In the genomic region with DNA sequence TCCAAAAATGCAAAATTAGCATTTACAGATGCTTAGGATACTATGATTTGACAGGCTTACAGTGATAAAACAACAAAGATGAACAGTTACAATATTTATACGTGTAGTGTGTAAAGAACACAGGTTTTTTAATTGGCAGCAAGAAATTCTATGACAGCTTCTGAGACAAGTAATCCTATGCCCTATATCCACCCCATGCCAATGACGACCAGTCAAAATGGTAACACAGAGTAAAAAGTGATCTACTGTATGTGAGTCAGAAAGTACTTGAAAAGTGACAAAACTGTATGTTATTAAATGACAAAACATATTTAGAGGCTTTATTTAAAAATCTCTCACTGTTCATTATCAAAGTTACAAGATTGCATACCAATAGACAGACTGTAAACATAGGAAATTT, we compare ENCODE assay signal across 18 cellular contexts.
DNase-seq lines count a peak whose midpoint lies in the region; ATAC-seq and TF ChIP-seq lines count a peak whose summit lies in the region.
"Had no signal": no experiment of that assay in that cellular context is flagged by ENCODE, and none has a peak within 500 bp of the region (broad histone marks: within the 10 kb centered on the region; RNA-seq: fewer than 3 reads in every experiment).

No MANE protein-coding gene starts in this region.

- H3K9me3 Mint-ChIP-seq in natural killer cell treated with Interleukin-12 subunit alpha and Interleukin-12 subunit beta and Interleukin-15 and Interleukin-18, amount 100 ng/mL, for 72 hours, result no peaks in the 10 kb centered on the region
- no peaks in the 10 kb centered on the region for H3K9me3 Mint-ChIP-seq in natural killer cell
- H3K9me3 Mint-ChIP-seq in activated T-helper 2 cell treated with anti-CD3 and anti-CD28 coated beads, Interferon-gamma antibody, Interleukin-2, Interleukin-4, amounts not matched to agents 10 μg/mL and 5 μg/mL and 100 μg/mL, durations not matched to agents 14 hours and 24 hours and 36 hours, result no peaks in the 10 kb centered on the region
- H3K9me3 Mint-ChIP-seq in stimulated activated naive CD8-positive, alpha-beta T cell treated with anti-CD3 and anti-CD28 coated beads, Interleukin-15, amount 100 ng/mL, for 72 hours, result no peaks in the 10 kb centered on the region
- H3K9me3 Mint-ChIP-seq: H9 had no signal

- H3K4me3 Mint-ChIP-seq in natural killer cell treated with Interleukin-12 subunit alpha and Interleukin-12 subunit beta and Interleukin-15 and Interleukin-18, amount 100 ng/mL, for 72 hours, result peak overlapping the region; percentile 76
- H3K4me3 Mint-ChIP-seq in natural killer cell, result no peak overlapping the region
- H3K4me3 Mint-ChIP-seq in activated T-helper 2 cell treated with anti-CD3 and anti-CD28 coated beads, Interferon-gamma antibody, Interleukin-2, Interleukin-4, amounts not matched to agents 10 μg/mL and 5 μg/mL and 100 μg/mL, durations not matched to agents 14 hours and 24 hours and 36 hours (ENCODE audit: low read depth), result peak overlapping the region; percentile 46
- H3K4me3 Mint-ChIP-seq in stimulated activated naive CD8-positive, alpha-beta T cell treated with anti-CD3 and anti-CD28 coated beads, Interleukin-15, amount 100 ng/mL, for 72 hours, result peak overlapping the region; percentile 68 to 71
- H3K4me3 Mint-ChIP-seq: H9 had no signal

- intact Hi-C loops in natural killer cell (cut with micrococcal nuclease), result no loop called here
- intact Hi-C loops in activated T-helper 2 cell treated with anti-CD3 and anti-CD28 coated beads, Interferon-gamma antibody, Interleukin-2, Interleukin-4, amounts not matched to agents 10 μg/mL and 5 μg/mL and 100 μg/mL, durations not matched to agents 14 hours and 24 hours and 36 hours (cut with micrococcal nuclease), result loop anchor here (1.0 to 10.0 kb wide), 11 partner anchors 21 to 701 kb away; no protein-coding TSS in a partner anchor

- TF ChIP-seq CTCF in natural killer cell (IDR thresholded peaks at IDR 0.05), result no peak

- H3K36me3 Mint-ChIP-seq in natural killer cell treated with Interleukin-12 subunit alpha and Interleukin-12 subunit beta and Interleukin-15 and Interleukin-18, amount 100 ng/mL, for 72 hours, result peaks cover 7% of the 10 kb centered on the region
- H3K36me3 Mint-ChIP-seq in natural killer cell, result no peaks in the 10 kb centered on the region
- peaks cover 37% of the 10 kb centered on the region for H3K36me3 Mint-ChIP-seq in activated T-helper 2 cell treated with anti-CD3 and anti-CD28 coated beads, Interferon-gamma antibody, Interleukin-2, Interleukin-4, amounts not matched to agents 10 μg/mL and 5 μg/mL and 100 μg/mL, durations not matched to agents 14 hours and 24 hours and 36 hours (ENCODE audit: low read depth)

- ATAC-seq in activated CD4-positive, CD25-positive, alpha-beta regulatory T cell treated with anti-CD3 and anti-CD28 coated beads, Interleukin-2, amount 50 U/mL, for 24 hours, result peak; percentile 24 to 26
- peak; percentile 38 to 59 for ATAC-seq in natural killer cell treated with Interleukin-12 subunit alpha and Interleukin-12 subunit beta and Interleukin-15 and Interleukin-18, amount 100 ng/mL, for 72 hours
- ATAC-seq in natural killer cell, result no peak
- ATAC-seq in stimulated activated naive CD8-positive, alpha-beta T cell treated with anti-CD3 and anti-CD28 coated beads, Interleukin-15, amount 100 ng/mL, for 72 hours, result peak; percentile 74
- ATAC-seq: HepG2 had no signal

- no peaks in the 10 kb centered on the region for H3K27me3 Mint-ChIP-seq in natural killer cell treated with Interleukin-12 subunit alpha and Interleukin-12 subunit beta and Interleukin-15 and Interleukin-18, amount 100 ng/mL, for 72 hours
- H3K27me3 Mint-ChIP-seq in natural killer cell (ENCODE audit: low read depth in 2 of 2), result no peaks in the 10 kb centered on the region
- H3K27me3 Mint-ChIP-seq in activated T-helper 2 cell treated with anti-CD3 and anti-CD28 coated beads, Interferon-gamma antibody, Interleukin-2, Interleukin-4, amounts not matched to agents 10 μg/mL and 5 μg/mL and 100 μg/mL, durations not matched to agents 14 hours and 24 hours and 36 hours (ENCODE audit: low read depth), result no peaks in the 10 kb centered on the region
- H3K27me3 Mint-ChIP-seq in stimulated activated naive CD8-positive, alpha-beta T cell treated with anti-CD3 and anti-CD28 coated beads, Interleukin-15, amount 100 ng/mL, for 72 hours, result no peaks in the 10 kb centered on the region

- peak overlapping the region in 1 of 2 donors; percentile 98 for H3K27ac Mint-ChIP-seq in natural killer cell treated with Interleukin-12 subunit alpha and Interleukin-12 subunit beta and Interleukin-15 and Interleukin-18, amount 100 ng/mL, for 72 hours
- no peak overlapping the region for H3K27ac Mint-ChIP-seq in natural killer cell
- peak overlapping the region; percentile 86 for H3K27ac Mint-ChIP-seq in activated T-helper 2 cell treated with anti-CD3 and anti-CD28 coated beads, Interferon-gamma antibody, Interleukin-2, Interleukin-4, amounts not matched to agents 10 μg/mL and 5 μg/mL and 100 μg/mL, durations not matched to agents 14 hours and 24 hours and 36 hours
- peak overlapping the region; percentile 93 to 95 for H3K27ac Mint-ChIP-seq in stimulated activated naive CD8-positive, alpha-beta T cell treated with anti-CD3 and anti-CD28 coated beads, Interleukin-15, amount 100 ng/mL, for 72 hours

- peaks cover 44 to 66% of the 10 kb centered on the region in 2 donors for H3K4me1 Mint-ChIP-seq in natural killer cell treated with Interleukin-12 subunit alpha and Interleukin-12 subunit beta and Interleukin-15 and Interleukin-18, amount 100 ng/mL, for 72 hours (ENCODE audit: low read depth in 2 of 2)
- H3K4me1 Mint-ChIP-seq in natural killer cell, result peaks cover 13 to 18% of the 10 kb centered on the region in 2 donors
- H3K4me1 Mint-ChIP-seq in activated T-helper 2 cell treated with anti-CD3 and anti-CD28 coated beads, Interferon-gamma antibody, Interleukin-2, Interleukin-4, amounts not matched to agents 10 μg/mL and 5 μg/mL and 100 μg/mL, durations not matched to agents 14 hours and 24 hours and 36 hours (ENCODE audit: low read depth), result peaks cover 77% of the 10 kb centered on the region
- H3K4me1 Mint-ChIP-seq in stimulated activated naive CD8-positive, alpha-beta T cell treated with anti-CD3 and anti-CD28 coated beads, Interleukin-15, amount 100 ng/mL, for 72 hours, result peaks cover 66% of the 10 kb centered on the region

- H3K27ac ChIP-seq in substantia nigra (ENCODE audit: low read depth, low read length, poor library complexity, severe bottlenecking), result no peak overlapping the region
- H3K27ac ChIP-seq: 22Rv1, BLaER1, KMS-11 had no signal

- no peak for DNase-seq in activated CD4-positive, CD25-positive, alpha-beta regulatory T cell treated with anti-CD3 and anti-CD28 coated beads, Interleukin-2, amount 50 U/mL, for 72 hours
- no peak for DNase-seq in natural killer cell treated with Interleukin-12 subunit alpha and Interleukin-12 subunit beta and Interleukin-15 and Interleukin-18, amount 100 ng/mL, for 72 hours (ENCODE audit: low spot score)
- no peak for DNase-seq in natural killer cell
- no peak for DNase-seq in activated T-helper 2 cell treated with anti-CD3 and anti-CD28 coated beads, Interferon-gamma antibody, Interleukin-2, Interleukin-4, amounts not matched to agents 10 μg/mL and 5 μg/mL and 100 μg/mL, durations not matched to agents 14 hours and 24 hours and 36 hours (ENCODE audit: low spot score)
- DNase-seq in stimulated activated naive CD8-positive, alpha-beta T cell treated with anti-CD3 and anti-CD28 coated beads, Interleukin-15, amount 100 ng/mL, for 72 hours, result peak in 1 of 2 donors; percentile 45
- DNase-seq in substantia nigra (lab: John Stamatoyannopoulos, UW), result no peak
- no peak for DNase-seq in amniotic stem cell (lab: John Stamatoyannopoulos, UW)
- DNase-seq: DMS153, H9, MG63, NCI-H1092 treated with DMSO at 0.1 percent for 48 hours, NCI-H1694 treated with DMSO at 0.1 percent for 48 hours, NCI-H446 had no signal

Comparison
In these comparisons a context has a peak if more than half of its experiments do, and no peak if none do; other contexts are left out.
1. ATAC-seq: peak in activated CD4-positive, CD25-positive, alpha-beta regulatory T cell treated with anti-CD3 and anti-CD28 coated beads, Interleukin-2, amount 50 U/mL, for 24 hours (2 of 2), natural killer cell treated with Interleukin-12 subunit alpha and Interleukin-12 subunit beta and Interleukin-15 and Interleukin-18, amount 100 ng/mL, for 72 hours (2 of 2) and stimulated activated naive CD8-positive, alpha-beta T cell treated with anti-CD3 and anti-CD28 coated beads, Interleukin-15, amount 100 ng/mL, for 72 hours (single experiment); none in natural killer cell (0 of 3).
2. H3K27ac Mint-ChIP-seq: peak in activated T-helper 2 cell treated with anti-CD3 and anti-CD28 coated beads, Interferon-gamma antibody, Interleukin-2, Interleukin-4, amounts not matched to agents 10 μg/mL and 5 μg/mL and 100 μg/mL, durations not matched to agents 14 hours and 24 hours and 36 hours (single experiment) and stimulated activated naive CD8-positive, alpha-beta T cell treated with anti-CD3 and anti-CD28 coated beads, Interleukin-15, amount 100 ng/mL, for 72 hours (2 of 2); none in natural killer cell (0 of 2).